Comparison of ENCODE assay signal across 8 cellular contexts in the genomic region with DNA sequence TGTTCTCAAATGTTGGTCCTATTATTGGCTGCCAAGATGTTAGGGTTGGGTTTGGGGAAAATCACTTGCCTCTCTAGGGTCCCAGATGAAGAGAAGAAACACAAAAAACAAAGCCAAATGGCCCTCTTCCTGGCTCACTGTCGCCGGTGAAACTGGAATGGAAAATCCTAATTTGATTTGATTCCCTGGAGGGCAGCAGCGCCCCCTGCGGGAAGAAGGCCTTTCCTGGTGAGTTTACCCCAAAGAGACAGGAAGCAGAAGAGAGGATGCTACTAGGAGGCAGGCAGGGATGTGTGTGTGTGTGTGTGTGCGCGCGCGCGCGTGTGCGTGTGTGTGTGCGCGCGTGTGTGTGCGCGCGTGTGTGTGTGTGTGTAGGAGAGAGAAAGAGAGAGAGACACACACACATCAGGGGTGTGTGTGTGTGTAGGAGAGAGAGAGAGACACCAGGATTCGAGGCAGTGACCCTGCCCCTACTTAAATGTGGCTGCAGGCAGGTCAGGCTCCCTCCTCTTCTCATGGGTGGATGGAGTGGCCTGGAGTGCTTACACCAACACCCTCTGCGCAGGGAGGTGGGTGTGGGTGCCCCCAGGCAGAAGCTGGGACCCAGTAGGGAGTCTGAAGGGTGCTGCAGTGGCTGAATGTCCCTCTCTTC. TPM values are rescaled to one million over a fixed set of nuclear protein-coding genes. Genes with fewer than 3 reads are reported as not detected.
DNase-seq lines count a peak whose midpoint lies in the region; ATAC-seq and TF ChIP-seq lines count a peak whose summit lies in the region.

No MANE protein-coding gene starts in this region.

- no peaks in the 10 kb centered on the region for H3K27me3 ChIP-seq in GM23248 (replicated peaks; ENCODE audit: insufficient read depth)

- H3F3A ChIP-seq in GM23248 (ENCODE audit: insufficient read depth) = 0 out of 2 replicates have a peak, but pooled peaks cover 8% of the 10 kb centered on the region

- peaks cover 6% of the 10 kb centered on the region; the same call in 1 of the 2 replicates for H3K4me1 ChIP-seq in GM23248 (ENCODE audit: insufficient read depth)

- H3K9me2 ChIP-seq in GM23248 (ENCODE audit: insufficient read depth) = no peaks in the 10 kb centered on the region

- no peak for ATAC-seq in HG02852 (IDR thresholded peaks at IDR 0.05; ENCODE audit: unreplicated experiment)

- no peaks in the 10 kb centered on the region for H3K9me3 ChIP-seq in GM23248 (ENCODE audit: low read depth)

- no peak overlapping the region for H2AFZ ChIP-seq in GM23248

- no peak overlapping the region for H3K4me2 ChIP-seq in GM23248 (ENCODE audit: unreplicated experiment)

- in situ Hi-C loops in GM23248 (cut with MboI) = loop anchor here (10.0 kb wide), 1 partner anchor 182 kb away; a partner anchor contains a TSS

- H3K36me3 ChIP-seq in GM23248 (ENCODE audit: low read depth) = no peaks in the 10 kb centered on the region

- H4K20me1 ChIP-seq in GM23248 (ENCODE audit: insufficient read depth) = no peaks in the 10 kb centered on the region

- 6 to 16% methylated on average over 6 to 19 of the region's 19 CpGs for WGBS in GM23248 (ENCODE audit: low coverage in 1 of 2, low lambda C conversion rate in 2 of 2, missing lambda C conversion rate in 2 of 2), 2 experiments

- peaks cover 15% of the 10 kb centered on the region for H3K79me2 ChIP-seq in GM23248 (ENCODE audit: insufficient read depth)

- H3K27ac ChIP-seq in GM23248 = no peak overlapping the region

- DNase-seq in 8988T = peak; percentile 77
- peak; percentile 81 for DNase-seq in GM23248
- peak; percentile 87 for DNase-seq in NCI-H345 (lab: John Stamatoyannopoulos, UW)
- peak; percentile 74 for DNase-seq in activated CD4-positive, CD25-positive, alpha-beta regulatory T cell treated with anti-CD3 and anti-CD28 coated beads, Interleukin-2, amount 50 U/mL, for 16 hours (ENCODE audit: low read depth, low spot score)
- DNase-seq in cardiac fibroblast (ENCODE audit: low read depth in 2 of 2) = peak; percentile 81 to 85
- peak; percentile 83 for DNase-seq in kidney tubule cell (ENCODE audit: low spot score)
- peak; percentile 76 for DNase-seq in stimulated activated CD4-positive, alpha-beta T cell treated with anti-CD3 and anti-CD28 coated beads, Interleukin-2, amount 100 ng/mL, for 4 hours (ENCODE audit: low read depth)

- H3K4me3 ChIP-seq in GM23248 (no peak overlapping the region), cardiac fibroblast (replicated peaks in 1 of 2; ENCODE audit: low read depth in 2 of 2, low read length in 2 of 2) (no peak overlapping the region)

- TF ChIP-seq CTCF in cardiac fibroblast (IDR thresholded peaks at IDR 0.05; ENCODE audit: low read depth, low read length) = peak; percentile 88

- H3K9ac ChIP-seq in GM23248 = no peak overlapping the region

RNA-seq across cellular contexts. Expression of a gene that starts 3.1 kb away (rescaled TPM):
- 45.3 and 49.7 TPM in 2 replicates for total RNA-seq in GM23248 (2014; rRNA removed; shearing (Covaris generic))
- polyA plus RNA-seq in GM23248 (2016; fragmentation: Nextera tagmentation; extraction: Ambion mirVana) = 8.3 and 9.0 TPM in 2 replicates

RNA-seq across cellular contexts. Expression of a gene that starts 22.8 kb away (rescaled TPM):
- total RNA-seq in GM23248 (2014; rRNA removed; shearing (Covaris generic)) = 57.2 and 58.3 TPM in 2 replicates
- polyA plus RNA-seq in GM23248 (2016; fragmentation: Nextera tagmentation; extraction: Ambion mirVana) = 74.2 and 78.1 TPM in 2 replicates
